17 cellular contexts compared by ENCODE assay signal in the genomic region with DNA sequence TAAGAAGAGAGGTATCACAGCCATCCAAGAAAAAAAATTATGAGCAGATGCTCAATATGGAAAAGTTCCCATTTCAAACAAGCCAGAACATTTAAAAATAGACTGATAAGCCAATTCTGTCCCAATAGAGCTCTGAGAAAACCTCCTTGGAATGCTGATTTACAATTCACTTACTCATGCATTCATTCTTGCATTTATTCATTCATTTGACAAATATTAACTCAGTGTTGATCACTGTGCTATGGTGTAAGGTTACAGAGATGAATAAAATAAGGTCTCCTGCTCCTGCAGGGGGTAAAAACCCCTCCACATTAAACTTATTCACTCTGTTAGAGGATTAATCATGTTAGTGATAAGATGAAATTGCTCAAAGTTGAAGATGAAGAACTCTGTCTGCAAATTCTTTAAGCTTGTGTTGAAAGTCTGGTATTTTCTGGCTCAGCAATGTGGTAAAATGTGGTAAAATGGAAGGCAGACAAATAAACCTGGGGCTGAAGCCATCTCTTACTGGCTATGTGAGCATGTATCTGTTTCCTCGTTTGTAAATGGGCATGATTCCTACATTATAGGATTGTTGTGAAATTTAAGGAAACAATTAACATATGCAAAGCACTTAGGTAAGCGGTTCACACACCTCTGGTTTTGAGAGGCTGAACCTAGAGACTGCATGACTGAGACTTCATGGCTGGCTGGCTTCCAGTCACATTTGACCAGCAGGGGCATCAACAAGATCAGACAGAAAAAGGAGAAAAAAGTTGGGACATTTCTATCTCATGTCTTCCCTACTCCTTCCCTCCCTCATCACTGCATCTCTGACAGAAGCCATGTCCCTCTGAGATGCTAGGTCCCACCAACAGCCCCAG. TPM values are rescaled to one million over a fixed set of nuclear protein-coding genes. Genes with fewer than 3 reads are reported as not detected.
DNase-seq lines count a peak whose midpoint lies in the region; ATAC-seq and TF ChIP-seq lines count a peak whose summit lies in the region.
"Had no signal": no experiment of that assay in that cellular context is flagged by ENCODE, and none has a peak within 500 bp of the region (broad histone marks: within the 10 kb centered on the region; RNA-seq: fewer than 3 reads in every experiment).

No MANE protein-coding gene starts in this region.

- DNase-seq in Right ventricle myocardium superior = no peak
- no peak for DNase-seq in left ventricle myocardium superior
- no peak for DNase-seq in SK-N-SH
- DNase-seq in fibroblast of pulmonary artery (ENCODE audit: low read depth) = peak; percentile 33
- no peak for DNase-seq in osteoblast (ENCODE audit: insufficient read length, low spot score, missing footprints)
- DNase-seq in epidermal melanocyte (ENCODE audit: insufficient read length, low spot score) = no peak
- DNase-seq in NCI-H510A treated with DMSO at 0.1 percent for 48 hours (lab: John Stamatoyannopoulos, UW) = no peak
- no peak for DNase-seq in SKM-1 (lab: John Stamatoyannopoulos, UW; ENCODE audit: unreplicated experiment)
- DNase-seq: activated B cell treated with CpG ODN at 0.5 μM for 24 hours; activated CD8-positive, alpha-beta memory T cell treated with anti-CD3 and anti-CD28 coated beads, Interleukin-2, amount 50 U/mL, for 4 hours; DMS153; foreskin keratinocyte; NCI-H2227 treated with DMSO at 0.1 percent for 48 hours; ovary; stomach; SW 1271 had no signal

- H3K4me1 ChIP-seq in SK-N-SH (ENCODE audit: control insufficient read depth in 1 of 2, insufficient read depth in 2 of 2, low read depth in 1 of 2, low read length in 1 of 2) (peaks cover 7 to 52% of the 10 kb centered on the region in 2 experiments), osteoblast (ENCODE audit: insufficient read depth, low read length) (no peaks in the 10 kb centered on the region)
- H3K4me1 ChIP-seq: foreskin keratinocyte had no signal

- ATAC-seq in Right ventricle myocardium superior (ENCODE audit: poor library complexity) (peak; percentile 22), left ventricle myocardium superior (no peak)
- ATAC-seq: foreskin keratinocyte had no signal

- CTCF ChIA-PET in SK-N-SH (lab: Yijun Ruan, JAX) = no interaction called here

- H3K36me3 ChIP-seq in SK-N-SH (replicated peaks in 1 of 2; ENCODE audit: control insufficient read depth in 1 of 2, insufficient read depth in 2 of 2, low read length in 1 of 2) (no peaks in the 10 kb centered on the region), osteoblast (ENCODE audit: insufficient read depth, low read length) (no peaks in the 10 kb centered on the region)
- H3K36me3 ChIP-seq: ovary, stomach had no signal

- H3K79me2 ChIP-seq in SK-N-SH (ENCODE audit: insufficient read depth) = no peaks in the 10 kb centered on the region
- H3K79me2 ChIP-seq in osteoblast (ENCODE audit: insufficient read depth, low read length) = no peaks in the 10 kb centered on the region

- no peaks in the 10 kb centered on the region for H4K20me1 ChIP-seq in SK-N-SH (ENCODE audit: insufficient read depth)
- no peaks in the 10 kb centered on the region for H4K20me1 ChIP-seq in osteoblast (ENCODE audit: insufficient read depth, low read length)

- no peaks in the 10 kb centered on the region for H3K9me3 ChIP-seq in SK-N-SH
- peaks cover 2% of the 10 kb centered on the region for H3K9me3 ChIP-seq in osteoblast (ENCODE audit: low read depth, low read length)
- H3K9me3 ChIP-seq: ovary, stomach had no signal

- H3K27me3 ChIP-seq in SK-N-SH (ENCODE audit: insufficient read depth) = no peaks in the 10 kb centered on the region
- no peaks in the 10 kb centered on the region for H3K27me3 ChIP-seq in osteoblast (ENCODE audit: insufficient read depth, low read length)
- H3K27me3 ChIP-seq: ovary, stomach had no signal

- H3K9ac ChIP-seq in SK-N-SH = no peak overlapping the region

- no peak for TF ChIP-seq RAD21 in SK-N-SH (IDR thresholded peaks at IDR 0.05; ENCODE audit: low read length)

- no peak overlapping the region for H3K4me3 ChIP-seq in SK-N-SH (ENCODE audit: low read depth in 2 of 2, low read length in 1 of 2)
- no peak overlapping the region for H3K4me3 ChIP-seq in fibroblast of pulmonary artery (replicated peaks; ENCODE audit: low read depth, low read length)
- no peak overlapping the region for H3K4me3 ChIP-seq in osteoblast (ENCODE audit: insufficient read depth, low read length)
- H3K4me3 ChIP-seq: ovary, smooth muscle cell, stomach had no signal

- peak overlapping the region; percentile 24 to 68; a peak in 3 of 4 replicates for H3K27ac ChIP-seq in SK-N-SH (ENCODE audit: low read depth in 2 of 2, low read length in 1 of 2)
- no peak overlapping the region for H3K27ac ChIP-seq in osteoblast (ENCODE audit: low read depth, low read length)
- H3K27ac ChIP-seq: foreskin keratinocyte, ovary, stomach had no signal

- peaks cover 19% of the 10 kb centered on the region for H3F3A ChIP-seq in SK-N-SH (replicated peaks; ENCODE audit: insufficient read depth)

- H3K4me2 ChIP-seq in SK-N-SH (peak overlapping the region; percentile 23; the same call in 1 of the 2 replicates), osteoblast (ENCODE audit: insufficient read depth, low read length) (no peak overlapping the region)
- H3K4me2 ChIP-seq: smooth muscle cell had no signal

- POLR2A ChIA-PET in SK-N-SH (lab: Yijun Ruan, JAX) = no interaction called here

- no peak overlapping the region for H2AFZ ChIP-seq in SK-N-SH (ENCODE audit: low read depth)
- no peak overlapping the region for H2AFZ ChIP-seq in osteoblast (ENCODE audit: low read length)

- 65% methylated on average over 2 of the region's 2 CpGs for WGBS in SK-N-SH (ENCODE audit: low lambda C conversion rate)

- H3K9me2 ChIP-seq in SK-N-SH = no peaks in the 10 kb centered on the region

- TF ChIP-seq EP300 in SK-N-SH (IDR thresholded peaks at IDR 0.05; ENCODE audit: borderline replicate concordance in 1 of 2, low read depth in 1 of 2, low read length in 1 of 2) = peak in 1 of 2 experiments; percentile 78; a peak in 2 of 4 replicates

- intact Hi-C loops in Right ventricle myocardium superior (cut with DNase I) (no loop called here), left ventricle myocardium superior (cut with micrococcal nuclease) (no loop called here)

- TF ChIP-seq CTCF in SK-N-SH (IDR thresholded peaks at IDR 0.05) (peak; percentile 25; the same call in 1 of the 2 replicates), fibroblast of pulmonary artery (IDR thresholded peaks at IDR 0.05; ENCODE audit: low read length, missing control alignments) (no peak), osteoblast (IDR thresholded peaks at IDR 0.05; ENCODE audit: extremely low read depth, low read depth, low read length) (no peak)

TF ChIP-seq in SK-N-SH, 30 proteins besides CTCF, POLR2A, EP300 and RAD21 (continues in another document):
- TF ChIP-seq FOXM1 (IDR thresholded peaks at IDR 0.05; ENCODE audit: low read depth) (no peak), POLR2AphosphoS5 (IDR thresholded peaks at IDR 0.05; ENCODE audit: low read depth, low read length) (0 out of 2 replicates have a peak, but pooled peaks have one; percentile 16), TEAD4 (IDR thresholded peaks at IDR 0.05; ENCODE audit: borderline replicate concordance, insufficient read depth) (peak; percentile 79), MXI1 (IDR thresholded peaks at IDR 0.05; ENCODE audit: low read depth, low read length) (no peak), SIN3A (IDR thresholded peaks at IDR 0.05; ENCODE audit: borderline replicate concordance, low read depth, low read length) (no peak), ZBTB33 (IDR thresholded peaks at IDR 0.05; ENCODE audit: borderline replicate concordance, low read depth) (0 out of 2 replicates have a peak, but pooled peaks have one; percentile 23), USF2 (IDR thresholded peaks at IDR 0.05; ENCODE audit: borderline replicate concordance, low read depth, low read length) (no peak), MAX (IDR thresholded peaks at IDR 0.05; ENCODE audit: low read depth) (0 out of 2 replicates have a peak, but pooled peaks have one; percentile 4), PBX3 (IDR thresholded peaks at IDR 0.05) (peak; percentile 80)

RNA-seq across cellular contexts. Expression of gene DAB1, which starts 45.0 kb away (rescaled TPM):
- total RNA-seq in Right ventricle myocardium superior = 3.8 TPM
- total RNA-seq in left ventricle myocardium superior = 2.6 TPM
- 2.3 and 2.9 TPM in 2 replicates for polyA plus RNA-seq in SK-N-SH (2012; rRNA removed)
- polyA plus RNA-seq in SK-N-SH (2012; cell fraction: cytosol; rRNA removed) = 3.1 TPM in 2 replicates
- 2.2 and 3.0 TPM in 2 replicates for polyA plus RNA-seq in SK-N-SH (2012; cell fraction: nucleus; rRNA removed)
- total RNA-seq in osteoblast = not detected in 2 replicates
- total RNA-seq: activated B cell treated with CpG ODN at 0.5 μM for 24 hours, foreskin keratinocyte had no signal
- polyA plus RNA-seq: foreskin keratinocyte had no signal
